16 cellular contexts compared by ENCODE assay signal in genomic region chr12:24479131-24479530, GRCh38.
A peak's percentile ranks its signal among the peaks of the same experiment; 100 is the strongest.
DNase-seq lines count a peak whose midpoint lies in the region; ATAC-seq and TF ChIP-seq lines count a peak whose summit lies in the region.
"Had no signal": no experiment of that assay in that cellular context is flagged by ENCODE, and none has a peak within 500 bp of the region (broad histone marks: within the 10 kb centered on the region; RNA-seq: fewer than 3 reads in every experiment).

No MANE protein-coding gene starts in this region.

- in situ Hi-C loops in HAP-1 (cut with MboI; ENCODE audit: low sequenced_read_pairs), result no loop called here

- peaks cover 6% of the 10 kb centered on the region for H3K9me3 Mint-ChIP-seq in type B pancreatic cell
- H3K9me3 Mint-ChIP-seq in activated T-helper 2 cell treated with anti-CD3 and anti-CD28 coated beads, Interferon-gamma antibody, Interleukin-2, Interleukin-4, amounts not matched to agents 10 μg/mL and 5 μg/mL and 100 μg/mL, durations not matched to agents 14 hours and 24 hours and 36 hours, result no peaks in the 10 kb centered on the region

- H3K27ac ChIP-seq in RWPE2 (ENCODE audit: poor library complexity, severe bottlenecking), result no peak overlapping the region

- intact Hi-C loops in activated T-helper 2 cell treated with anti-CD3 and anti-CD28 coated beads, Interferon-gamma antibody, Interleukin-2, Interleukin-4, amounts not matched to agents 10 μg/mL and 5 μg/mL and 100 μg/mL, durations not matched to agents 14 hours and 24 hours and 36 hours (cut with micrococcal nuclease), result no loop called here

- H3K27me3 ChIP-seq in HAP-1 (ENCODE audit: low read depth) (no peaks in the 10 kb centered on the region), RWPE2 (ENCODE audit: insufficient read depth, poor library complexity, severe bottlenecking) (no peaks in the 10 kb centered on the region)

- DNase-seq in HAP-1 (ENCODE audit: low spot score in 2 of 2), result peak; percentile 28 to 60
- DNase-seq in RWPE2 (ENCODE audit: low spot score), result no peak
- peak; percentile 89 for DNase-seq in choroid plexus epithelial cell (ENCODE audit: low read depth)
- DNase-seq in type B pancreatic cell (ENCODE audit: extremely low spot score, unreplicated experiment), result no peak
- no peak for DNase-seq in stimulated activated naive CD4-positive, alpha-beta T cell (lab: John Stamatoyannopoulos, UW)
- DNase-seq in activated T-helper 2 cell treated with anti-CD3 and anti-CD28 coated beads, Interferon-gamma antibody, Interleukin-2, Interleukin-4, amounts not matched to agents 10 μg/mL and 5 μg/mL and 100 μg/mL, durations not matched to agents 14 hours and 24 hours and 36 hours (ENCODE audit: low spot score), result no peak
- no peak for DNase-seq in DMS53 (lab: John Stamatoyannopoulos, UW)
- DNase-seq: ACHN, HFFc6, NCI-H446, NCI-H69, OCI-M1, RPMI8226, SW 1271 had no signal

- TF ChIP-seq CTCF in RWPE2 (IDR thresholded peaks at IDR 0.05; ENCODE audit: poor library complexity, severe bottlenecking) (no peak), choroid plexus epithelial cell (conservative IDR thresholded peaks at IDR 0.05; ENCODE audit: low read depth, low read length) (no peak), type B pancreatic cell (conservative IDR thresholded peaks at IDR 0.05) (no peak)

- H3K4me3 Mint-ChIP-seq in type B pancreatic cell, result peak overlapping the region; percentile 32
- no peak overlapping the region for H3K4me3 Mint-ChIP-seq in activated T-helper 2 cell treated with anti-CD3 and anti-CD28 coated beads, Interferon-gamma antibody, Interleukin-2, Interleukin-4, amounts not matched to agents 10 μg/mL and 5 μg/mL and 100 μg/mL, durations not matched to agents 14 hours and 24 hours and 36 hours (ENCODE audit: low read depth)
- H3K4me3 Mint-ChIP-seq: HFFc6, IgD-negative memory B cell had no signal

- H3K36me3 Mint-ChIP-seq in type B pancreatic cell, result peaks cover 8% of the 10 kb centered on the region
- H3K36me3 Mint-ChIP-seq in activated T-helper 2 cell treated with anti-CD3 and anti-CD28 coated beads, Interferon-gamma antibody, Interleukin-2, Interleukin-4, amounts not matched to agents 10 μg/mL and 5 μg/mL and 100 μg/mL, durations not matched to agents 14 hours and 24 hours and 36 hours (ENCODE audit: low read depth), result no peaks in the 10 kb centered on the region
- H3K36me3 Mint-ChIP-seq: IgD-negative memory B cell had no signal

- H3K36me3 ChIP-seq in HAP-1 (replicated peaks) (no peaks in the 10 kb centered on the region), RWPE2 (ENCODE audit: low read depth) (no peaks in the 10 kb centered on the region)

- H3K27ac Mint-ChIP-seq in type B pancreatic cell, result peak overlapping the region; percentile 84
- no peak overlapping the region for H3K27ac Mint-ChIP-seq in activated T-helper 2 cell treated with anti-CD3 and anti-CD28 coated beads, Interferon-gamma antibody, Interleukin-2, Interleukin-4, amounts not matched to agents 10 μg/mL and 5 μg/mL and 100 μg/mL, durations not matched to agents 14 hours and 24 hours and 36 hours
- H3K27ac Mint-ChIP-seq: HFFc6, IgD-negative memory B cell had no signal

- H3K4me3 ChIP-seq in HAP-1, result no peak overlapping the region
- no peak overlapping the region for H3K4me3 ChIP-seq in RWPE2 (ENCODE audit: severe bottlenecking)
- no peak overlapping the region for H3K4me3 ChIP-seq in choroid plexus epithelial cell (ENCODE audit: low read depth, low read length)

- H3K9me3 ChIP-seq in HAP-1 (no peaks in the 10 kb centered on the region), RWPE2 (ENCODE audit: severe bottlenecking) (no peaks in the 10 kb centered on the region)

- H3K4me1 ChIP-seq in HAP-1, result peaks cover 29% of the 10 kb centered on the region
- no peaks in the 10 kb centered on the region for H3K4me1 ChIP-seq in RWPE2 (ENCODE audit: insufficient read depth, poor library complexity, severe bottlenecking)

- H3K4me1 Mint-ChIP-seq in type B pancreatic cell (ENCODE audit: unreplicated experiment), result no peaks in the 10 kb centered on the region
- no peaks in the 10 kb centered on the region for H3K4me1 Mint-ChIP-seq in activated T-helper 2 cell treated with anti-CD3 and anti-CD28 coated beads, Interferon-gamma antibody, Interleukin-2, Interleukin-4, amounts not matched to agents 10 μg/mL and 5 μg/mL and 100 μg/mL, durations not matched to agents 14 hours and 24 hours and 36 hours (ENCODE audit: low read depth)

- 0 out of 3 replicates have a peak, but pooled peaks have one; percentile 36 for ATAC-seq in RWPE2 (ENCODE audit: low read depth)
- ATAC-seq in GM21423 (IDR thresholded peaks at IDR 0.05; ENCODE audit: unreplicated experiment), result no peak

- peaks cover 3% of the 10 kb centered on the region for H3K27me3 Mint-ChIP-seq in type B pancreatic cell
- no peaks in the 10 kb centered on the region for H3K27me3 Mint-ChIP-seq in activated T-helper 2 cell treated with anti-CD3 and anti-CD28 coated beads, Interferon-gamma antibody, Interleukin-2, Interleukin-4, amounts not matched to agents 10 μg/mL and 5 μg/mL and 100 μg/mL, durations not matched to agents 14 hours and 24 hours and 36 hours (ENCODE audit: low read depth)
- H3K27me3 Mint-ChIP-seq: IgD-negative memory B cell had no signal

Comparison
In these comparisons a context has a peak if more than half of its experiments do, and no peak if none do; other contexts are left out.
1. DNase-seq: peak in HAP-1 (2 of 2) and choroid plexus epithelial cell (single experiment); none in RWPE2 (single experiment), type B pancreatic cell (single experiment), stimulated activated naive CD4-positive, alpha-beta T cell (0 of 6), activated T-helper 2 cell treated with anti-CD3 and anti-CD28 coated beads, Interferon-gamma antibody, Interleukin-2, Interleukin-4, amounts not matched to agents 10 μg/mL and 5 μg/mL and 100 μg/mL, durations not matched to agents 14 hours and 24 hours and 36 hours (single experiment) and DMS53 (single experiment).